17 cellular contexts compared by ENCODE assay signal in the genomic region with DNA sequence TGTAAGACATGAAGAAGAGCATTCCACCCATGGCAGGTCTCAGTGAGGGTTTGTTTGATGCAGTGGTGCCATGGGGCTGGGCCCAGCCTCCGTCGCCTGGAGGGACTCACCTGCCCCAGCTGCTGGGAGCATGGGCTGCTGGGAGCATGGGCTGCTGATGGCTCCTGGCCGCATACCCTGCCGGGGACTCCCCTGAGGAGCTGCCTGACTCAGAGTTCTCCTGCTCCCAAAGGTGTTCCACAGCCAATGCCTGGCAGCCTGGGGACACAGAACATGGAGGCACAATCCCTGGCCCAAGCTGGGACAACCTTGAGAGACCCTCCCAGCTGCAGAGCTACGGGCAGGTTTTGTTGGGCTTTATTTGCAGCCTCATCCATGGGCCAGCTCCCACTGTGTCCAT.
A peak's percentile ranks its signal among the peaks of the same experiment; 100 is the strongest.
DNase-seq lines count a peak whose midpoint lies in the region; ATAC-seq and TF ChIP-seq lines count a peak whose summit lies in the region.
"Had no signal": no experiment of that assay in that cellular context is flagged by ENCODE, and none has a peak within 500 bp of the region (broad histone marks: within the 10 kb centered on the region; RNA-seq: fewer than 3 reads in every experiment).

No MANE protein-coding gene starts in this region.

- no peak for ATAC-seq in GM19324 (IDR thresholded peaks at IDR 0.05; ENCODE audit: low FRiP score, unreplicated experiment)
- ATAC-seq: HCT116 had no signal

- no peak for TF ChIP-seq CTCF in esophagus muscularis mucosa (IDR thresholded peaks at IDR 0.05)
- no peak for TF ChIP-seq CTCF in osteocyte (IDR thresholded peaks at IDR 0.05)
- TF ChIP-seq CTCF in testis (IDR thresholded peaks at IDR 0.05) = no peak

- intact Hi-C loops in esophagus muscularis mucosa (cut with DNase I) (no loop called here), testis (cut with DNase I; ENCODE audit: low total_unique reads) (no loop called here)

- DNase-seq in activated CD8-positive, alpha-beta memory T cell treated with anti-CD3 and anti-CD28 coated beads, Interleukin-2, amount 50 U/mL, for 48 hours = peak; percentile 22
- no peak for DNase-seq in activated CD8-positive, alpha-beta memory T cell treated with anti-CD3 and anti-CD28 coated beads, Interleukin-2, amount 50 U/mL, for 4 hours
- peak; percentile 74 for DNase-seq in esophagus muscularis mucosa (ENCODE audit: extremely low spot score)
- DNase-seq in osteocyte (ENCODE audit: extremely low spot score, unreplicated experiment) = no peak
- peak; percentile 10 for DNase-seq in testis
- DNase-seq in NCI-H2081 treated with DMSO at 0.1 percent for 48 hours (lab: John Stamatoyannopoulos, UW) = no peak
- DNase-seq in activated CD4-positive, alpha-beta T cell treated with anti-CD3 and anti-CD28 coated beads, Interleukin-2, amount 50 U/mL, for 1 hour = no peak
- DNase-seq: AML-193; Caco-2; CD8-positive, alpha-beta memory T cell; DND-41; GDM1 had no signal

- H3K27ac Mint-ChIP-seq in osteocyte (ENCODE audit: unreplicated experiment) = peak overlapping the region; percentile 86
- H3K27ac Mint-ChIP-seq: CD8-positive, alpha-beta memory T cell had no signal

- no peaks in the 10 kb centered on the region for H3K27me3 Mint-ChIP-seq in osteocyte (ENCODE audit: unreplicated experiment)

- H3K27ac ChIP-seq in esophagus muscularis mucosa (replicated peaks in 1 of 4) (no peak overlapping the region), testis (no peak overlapping the region)
- H3K27ac ChIP-seq: 22Rv1, BLaER1, HL-60 had no signal

- H3K4me1 Mint-ChIP-seq in osteocyte (ENCODE audit: unreplicated experiment) = peaks cover 60% of the 10 kb centered on the region
- H3K4me1 Mint-ChIP-seq: CD8-positive, alpha-beta memory T cell had no signal

- H3K27me3 ChIP-seq in esophagus muscularis mucosa (no peaks in the 10 kb centered on the region), testis (no peaks in the 10 kb centered on the region)
- H3K27me3 ChIP-seq: BLaER1 had no signal

- 80% methylated on average over 1 of the region's 5 CpGs for WGBS in esophagus muscularis mucosa
- WGBS in testis, 2 donors = 70% methylated on average over 4 of the region's 5 CpGs; no CpG with 5 or more reads in 1 of the 2 donors

- H3K4me1 ChIP-seq in esophagus muscularis mucosa (peaks cover 16 to 50% (median 37%) of the 10 kb centered on the region in 4 donors), testis (peaks cover 5% of the 10 kb centered on the region)
- H3K4me1 ChIP-seq: BLaER1, Caco-2 had no signal

- H3K4me3 Mint-ChIP-seq in osteocyte (ENCODE audit: unreplicated experiment) = no peak overlapping the region
- H3K4me3 Mint-ChIP-seq: CD8-positive, alpha-beta memory T cell had no signal

- H3K4me3 ChIP-seq in esophagus muscularis mucosa (no peak overlapping the region), testis (no peak overlapping the region)
- H3K4me3 ChIP-seq: BLaER1 had no signal

- no peaks in the 10 kb centered on the region for H3K9me3 Mint-ChIP-seq in osteocyte (ENCODE audit: unreplicated experiment)

- no peak for TF ChIP-seq EP300 in esophagus muscularis mucosa (IDR thresholded peaks at IDR 0.05)

- H3K36me3 ChIP-seq in esophagus muscularis mucosa = no peaks in the 10 kb centered on the region
- no peaks in the 10 kb centered on the region for H3K36me3 ChIP-seq in testis (ENCODE audit: low read depth, missing control alignments)
- H3K36me3 ChIP-seq: BLaER1 had no signal

- H3K9me3 ChIP-seq in esophagus muscularis mucosa (no peaks in the 10 kb centered on the region), testis (no peaks in the 10 kb centered on the region)
- H3K9me3 ChIP-seq: BLaER1, Caco-2 had no signal

- TF ChIP-seq POLR2A in esophagus muscularis mucosa (IDR thresholded peaks at IDR 0.05; ENCODE audit: low read depth) (no peak), testis (IDR thresholded peaks at IDR 0.05) (no peak)

- H3K36me3 Mint-ChIP-seq in osteocyte (ENCODE audit: unreplicated experiment) = no peaks in the 10 kb centered on the region
- H3K36me3 Mint-ChIP-seq: CD8-positive, alpha-beta memory T cell had no signal

Comparison
In these comparisons a context has a peak if more than half of its experiments do, and no peak if none do; other contexts are left out.
1. DNase-seq: peak in activated CD8-positive, alpha-beta memory T cell treated with anti-CD3 and anti-CD28 coated beads, Interleukin-2, amount 50 U/mL, for 48 hours (single experiment), esophagus muscularis mucosa (single experiment) and testis (single experiment); none in activated CD8-positive, alpha-beta memory T cell treated with anti-CD3 and anti-CD28 coated beads, Interleukin-2, amount 50 U/mL, for 4 hours (single experiment), osteocyte (single experiment), NCI-H2081 treated with DMSO at 0.1 percent for 48 hours (single experiment) and activated CD4-positive, alpha-beta T cell treated with anti-CD3 and anti-CD28 coated beads, Interleukin-2, amount 50 U/mL, for 1 hour (single experiment).